Comparison of ENCODE assay signal across 4 cellular contexts in genomic region chr11:68634606-68635005, GRCh38. TPM values are rescaled to one million over a fixed set of nuclear protein-coding genes. Genes with fewer than 3 reads are reported as not detected.
"Had no signal": no experiment of that assay in that cellular context is flagged by ENCODE, and none has a peak within 500 bp of the region (broad histone marks: within the 10 kb centered on the region; RNA-seq: fewer than 3 reads in every experiment).

No MANE protein-coding gene starts in this region.

RNA-seq across cellular contexts. Expression of gene GAL, which starts 49.7 kb away (rescaled TPM):
- total RNA-seq: H4, HepG2, HT-29 had no signal
- polyA plus RNA-seq: HepG2, IgD-negative memory B cell had no signal
